ENCODE assay signal across 3 cellular contexts in the genomic region with DNA sequence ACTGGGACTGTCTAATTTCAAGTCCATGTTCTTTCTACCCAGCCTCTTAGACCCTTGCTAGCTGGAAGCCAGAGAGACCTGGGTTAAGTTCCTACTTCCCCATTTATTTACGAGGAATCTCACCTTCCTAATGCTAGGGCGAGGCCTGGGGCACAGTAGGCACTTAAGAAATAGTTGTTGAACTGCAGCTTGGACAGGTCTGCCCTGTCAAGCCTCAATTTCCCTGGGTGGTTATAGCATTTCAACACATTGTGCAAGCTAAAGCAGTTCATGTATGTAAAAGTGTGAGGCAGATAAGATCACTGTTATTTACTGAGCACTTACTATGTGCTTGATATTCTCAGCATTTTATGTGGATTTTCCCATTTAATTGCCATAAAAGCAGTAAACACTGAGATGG.
TF ChIP-seq lines count a peak whose summit lies in the region.

No MANE protein-coding gene starts in this region.

TF ChIP-seq in SK-N-SH, 30 proteins besides CTCF, POLR2A, EP300 and RAD21:
- TF ChIP-seq GABPA (IDR thresholded peaks at IDR 0.05; ENCODE audit: low read depth), result no peak
- TF ChIP-seq, protein P1, sequence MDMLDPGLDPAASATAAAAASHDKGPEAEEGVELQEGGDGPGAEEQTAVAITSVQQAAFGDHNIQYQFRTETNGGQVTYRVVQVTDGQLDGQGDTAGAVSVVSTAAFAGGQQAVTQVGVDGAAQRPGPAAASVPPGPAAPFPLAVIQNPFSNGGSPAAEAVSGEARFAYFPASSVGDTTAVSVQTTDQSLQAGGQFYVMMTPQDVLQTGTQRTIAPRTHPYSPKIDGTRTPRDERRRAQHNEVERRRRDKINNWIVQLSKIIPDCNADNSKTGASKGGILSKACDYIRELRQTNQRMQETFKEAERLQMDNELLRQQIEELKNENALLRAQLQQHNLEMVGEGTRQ (IDR thresholded peaks at IDR 0.05; ENCODE audit: borderline replicate concordance, low read depth, low read length), result no peak
- no peak for TF ChIP-seq FOXJ3 (CRISPR knock-in tag; IDR thresholded peaks at IDR 0.05)

TF ChIP-seq in SK-N-SH treated with all-trans-retinoic acid at 6 μM for 48 hours, 23 proteins besides CTCF, POLR2A, EP300 and RAD21:
- no peak for TF ChIP-seq ZNF565 (CRISPR knock-in tag; conservative IDR thresholded peaks at IDR 0.05; ENCODE audit: low read depth)
- TF ChIP-seq, protein P2, sequence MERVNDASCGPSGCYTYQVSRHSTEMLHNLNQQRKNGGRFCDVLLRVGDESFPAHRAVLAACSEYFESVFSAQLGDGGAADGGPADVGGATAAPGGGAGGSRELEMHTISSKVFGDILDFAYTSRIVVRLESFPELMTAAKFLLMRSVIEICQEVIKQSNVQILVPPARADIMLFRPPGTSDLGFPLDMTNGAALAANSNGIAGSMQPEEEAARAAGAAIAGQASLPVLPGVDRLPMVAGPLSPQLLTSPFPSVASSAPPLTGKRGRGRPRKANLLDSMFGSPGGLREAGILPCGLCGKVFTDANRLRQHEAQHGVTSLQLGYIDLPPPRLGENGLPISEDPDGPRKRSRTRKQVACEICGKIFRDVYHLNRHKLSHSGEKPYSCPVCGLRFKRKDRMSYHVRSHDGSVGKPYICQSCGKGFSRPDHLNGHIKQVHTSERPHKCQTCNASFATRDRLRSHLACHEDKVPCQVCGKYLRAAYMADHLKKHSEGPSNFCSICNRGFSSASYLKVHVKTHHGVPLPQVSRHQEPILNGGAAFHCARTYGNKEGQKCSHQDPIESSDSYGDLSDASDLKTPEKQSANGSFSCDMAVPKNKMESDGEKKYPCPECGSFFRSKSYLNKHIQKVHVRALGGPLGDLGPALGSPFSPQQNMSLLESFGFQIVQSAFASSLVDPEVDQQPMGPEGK (CRISPR knock-in tag; IDR thresholded peaks at IDR 0.05; ENCODE audit: borderline replicate concordance), result no peak
- no peak for TF ChIP-seq ZFP30 (CRISPR knock-in tag; IDR thresholded peaks at IDR 0.05)
- no peak for TF ChIP-seq SNAI2 (CRISPR knock-in tag; IDR thresholded peaks at IDR 0.05)
- no peak for TF ChIP-seq ZC3H10 (CRISPR knock-in tag; IDR thresholded peaks at IDR 0.05)
- no peak for TF ChIP-seq PPARA (CRISPR knock-in tag; IDR thresholded peaks at IDR 0.05; ENCODE audit: borderline replicate concordance)
- TF ChIP-seq, protein P3, sequence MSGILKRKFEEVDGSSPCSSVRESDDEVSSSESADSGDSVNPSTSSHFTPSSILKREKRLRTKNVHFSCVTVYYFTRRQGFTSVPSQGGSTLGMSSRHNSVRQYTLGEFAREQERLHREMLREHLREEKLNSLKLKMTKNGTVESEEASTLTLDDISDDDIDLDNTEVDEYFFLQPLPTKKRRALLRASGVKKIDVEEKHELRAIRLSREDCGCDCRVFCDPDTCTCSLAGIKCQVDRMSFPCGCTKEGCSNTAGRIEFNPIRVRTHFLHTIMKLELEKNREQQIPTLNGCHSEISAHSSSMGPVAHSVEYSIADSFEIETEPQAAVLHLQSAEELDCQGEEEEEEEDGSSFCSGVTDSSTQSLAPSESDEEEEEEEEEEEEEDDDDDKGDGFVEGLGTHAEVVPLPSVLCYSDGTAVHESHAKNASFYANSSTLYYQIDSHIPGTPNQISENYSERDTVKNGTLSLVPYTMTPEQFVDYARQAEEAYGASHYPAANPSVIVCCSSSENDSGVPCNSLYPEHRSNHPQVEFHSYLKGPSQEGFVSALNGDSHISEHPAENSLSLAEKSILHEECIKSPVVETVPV (CRISPR knock-in tag; IDR thresholded peaks at IDR 0.05), result no peak
- TF ChIP-seq, protein P4, sequence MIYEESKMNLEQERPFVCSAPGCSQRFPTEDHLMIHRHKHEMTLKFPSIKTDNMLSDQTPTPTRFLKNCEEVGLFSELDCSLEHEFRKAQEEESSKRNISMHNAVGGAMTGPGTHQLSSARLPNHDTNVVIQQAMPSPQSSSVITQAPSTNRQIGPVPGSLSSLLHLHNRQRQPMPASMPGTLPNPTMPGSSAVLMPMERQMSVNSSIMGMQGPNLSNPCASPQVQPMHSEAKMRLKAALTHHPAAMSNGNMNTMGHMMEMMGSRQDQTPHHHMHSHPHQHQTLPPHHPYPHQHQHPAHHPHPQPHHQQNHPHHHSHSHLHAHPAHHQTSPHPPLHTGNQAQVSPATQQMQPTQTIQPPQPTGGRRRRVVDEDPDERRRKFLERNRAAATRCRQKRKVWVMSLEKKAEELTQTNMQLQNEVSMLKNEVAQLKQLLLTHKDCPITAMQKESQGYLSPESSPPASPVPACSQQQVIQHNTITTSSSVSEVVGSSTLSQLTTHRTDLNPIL (CRISPR knock-in tag; IDR thresholded peaks at IDR 0.05; ENCODE audit: low read depth), result no peak
- no peak for TF ChIP-seq BACH2 (CRISPR knock-in tag; IDR thresholded peaks at IDR 0.05; ENCODE audit: borderline replicate concordance)
- TF ChIP-seq TOX (CRISPR knock-in tag; IDR thresholded peaks at IDR 0.05; ENCODE audit: borderline replicate concordance), result no peak
- TF ChIP-seq GLIS3 (CRISPR knock-in tag; IDR thresholded peaks at IDR 0.05), result no peak
- no peak for TF ChIP-seq ZFP3 (CRISPR knock-in tag; IDR thresholded peaks at IDR 0.05)
- TF ChIP-seq TCF4 (CRISPR knock-in tag; IDR thresholded peaks at IDR 0.05; ENCODE audit: borderline replicate concordance), result no peak
- TF ChIP-seq ESRRG (CRISPR knock-in tag; IDR thresholded peaks at IDR 0.05), result no peak
- TF ChIP-seq CSDC2 (CRISPR knock-in tag; IDR thresholded peaks at IDR 0.05), result no peak
- TF ChIP-seq RARB (CRISPR knock-in tag; IDR thresholded peaks at IDR 0.05), result no peak
- TF ChIP-seq, protein P5, sequence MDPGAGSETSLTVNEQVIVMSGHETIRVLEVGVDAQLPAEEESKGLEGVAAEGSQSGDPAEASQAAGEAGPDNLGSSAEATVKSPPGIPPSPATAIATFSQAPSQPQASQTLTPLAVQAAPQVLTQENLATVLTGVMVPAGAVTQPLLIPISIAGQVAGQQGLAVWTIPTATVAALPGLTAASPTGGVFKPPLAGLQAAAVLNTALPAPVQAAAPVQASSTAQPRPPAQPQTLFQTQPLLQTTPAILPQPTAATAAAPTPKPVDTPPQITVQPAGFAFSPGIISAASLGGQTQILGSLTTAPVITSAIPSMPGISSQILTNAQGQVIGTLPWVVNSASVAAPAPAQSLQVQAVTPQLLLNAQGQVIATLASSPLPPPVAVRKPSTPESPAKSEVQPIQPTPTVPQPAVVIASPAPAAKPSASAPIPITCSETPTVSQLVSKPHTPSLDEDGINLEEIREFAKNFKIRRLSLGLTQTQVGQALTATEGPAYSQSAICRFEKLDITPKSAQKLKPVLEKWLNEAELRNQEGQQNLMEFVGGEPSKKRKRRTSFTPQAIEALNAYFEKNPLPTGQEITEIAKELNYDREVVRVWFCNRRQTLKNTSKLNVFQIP (CRISPR knock-in tag; IDR thresholded peaks at IDR 0.05; ENCODE audit: borderline replicate concordance, low read depth), result no peak
- TF ChIP-seq ARNTL (CRISPR knock-in tag; IDR thresholded peaks at IDR 0.05; ENCODE audit: borderline replicate concordance, low read depth), result no peak
- no peak for TF ChIP-seq ZNF8 (CRISPR knock-in tag; IDR thresholded peaks at IDR 0.05)

TF ChIP-seq in WTC11, 78 proteins besides CTCF, POLR2A, EP300 and RAD21:
- TF ChIP-seq ZNF138 (CRISPR knock-in tag; conservative IDR thresholded peaks at IDR 0.05) (no peak), TEAD1 (CRISPR knock-in tag; IDR thresholded peaks at IDR 0.05) (no peak), ZBTB21 (CRISPR knock-in tag; IDR thresholded peaks at IDR 0.05; ENCODE audit: borderline replicate concordance) (no peak), GRHL2 (CRISPR knock-in tag; IDR thresholded peaks at IDR 0.05; ENCODE audit: insufficient replicate concordance, severe bottlenecking) (no peak), MYBL2 (CRISPR knock-in tag; IDR thresholded peaks at IDR 0.05) (no peak), NR3C1 (CRISPR knock-in tag; conservative IDR thresholded peaks at IDR 0.05; ENCODE audit: low read depth) (no peak), EMX1 (CRISPR knock-in tag; IDR thresholded peaks at IDR 0.05) (no peak), TCF7 (CRISPR knock-in tag; IDR thresholded peaks at IDR 0.05; ENCODE audit: low read depth) (no peak)
- TF ChIP-seq, protein P6, sequence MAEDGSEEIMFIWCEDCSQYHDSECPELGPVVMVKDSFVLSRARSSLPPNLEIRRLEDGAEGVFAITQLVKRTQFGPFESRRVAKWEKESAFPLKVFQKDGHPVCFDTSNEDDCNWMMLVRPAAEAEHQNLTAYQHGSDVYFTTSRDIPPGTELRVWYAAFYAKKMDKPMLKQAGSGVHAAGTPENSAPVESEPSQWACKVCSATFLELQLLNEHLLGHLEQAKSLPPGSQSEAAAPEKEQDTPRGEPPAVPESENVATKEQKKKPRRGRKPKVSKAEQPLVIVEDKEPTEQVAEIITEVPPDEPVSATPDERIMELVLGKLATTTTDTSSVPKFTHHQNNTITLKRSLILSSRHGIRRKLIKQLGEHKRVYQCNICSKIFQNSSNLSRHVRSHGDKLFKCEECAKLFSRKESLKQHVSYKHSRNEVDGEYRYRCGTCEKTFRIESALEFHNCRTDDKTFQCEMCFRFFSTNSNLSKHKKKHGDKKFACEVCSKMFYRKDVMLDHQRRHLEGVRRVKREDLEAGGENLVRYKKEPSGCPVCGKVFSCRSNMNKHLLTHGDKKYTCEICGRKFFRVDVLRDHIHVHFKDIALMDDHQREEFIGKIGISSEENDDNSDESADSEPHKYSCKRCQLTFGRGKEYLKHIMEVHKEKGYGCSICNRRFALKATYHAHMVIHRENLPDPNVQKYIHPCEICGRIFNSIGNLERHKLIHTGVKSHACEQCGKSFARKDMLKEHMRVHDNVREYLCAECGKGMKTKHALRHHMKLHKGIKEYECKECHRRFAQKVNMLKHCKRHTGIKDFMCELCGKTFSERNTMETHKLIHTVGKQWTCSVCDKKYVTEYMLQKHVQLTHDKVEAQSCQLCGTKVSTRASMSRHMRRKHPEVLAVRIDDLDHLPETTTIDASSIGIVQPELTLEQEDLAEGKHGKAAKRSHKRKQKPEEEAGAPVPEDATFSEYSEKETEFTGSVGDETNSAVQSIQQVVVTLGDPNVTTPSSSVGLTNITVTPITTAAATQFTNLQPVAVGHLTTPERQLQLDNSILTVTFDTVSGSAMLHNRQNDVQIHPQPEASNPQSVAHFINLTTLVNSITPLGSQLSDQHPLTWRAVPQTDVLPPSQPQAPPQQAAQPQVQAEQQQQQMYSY (CRISPR knock-in tag; IDR thresholded peaks at IDR 0.05), result no peak
- TF ChIP-seq, protein P7, sequence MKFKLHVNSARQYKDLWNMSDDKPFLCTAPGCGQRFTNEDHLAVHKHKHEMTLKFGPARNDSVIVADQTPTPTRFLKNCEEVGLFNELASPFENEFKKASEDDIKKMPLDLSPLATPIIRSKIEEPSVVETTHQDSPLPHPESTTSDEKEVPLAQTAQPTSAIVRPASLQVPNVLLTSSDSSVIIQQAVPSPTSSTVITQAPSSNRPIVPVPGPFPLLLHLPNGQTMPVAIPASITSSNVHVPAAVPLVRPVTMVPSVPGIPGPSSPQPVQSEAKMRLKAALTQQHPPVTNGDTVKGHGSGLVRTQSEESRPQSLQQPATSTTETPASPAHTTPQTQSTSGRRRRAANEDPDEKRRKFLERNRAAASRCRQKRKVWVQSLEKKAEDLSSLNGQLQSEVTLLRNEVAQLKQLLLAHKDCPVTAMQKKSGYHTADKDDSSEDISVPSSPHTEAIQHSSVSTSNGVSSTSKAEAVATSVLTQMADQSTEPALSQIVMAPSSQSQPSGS (CRISPR knock-in tag; IDR thresholded peaks at IDR 0.05; ENCODE audit: borderline replicate concordance, low read depth), result no peak
- TF ChIP-seq, protein P8, sequence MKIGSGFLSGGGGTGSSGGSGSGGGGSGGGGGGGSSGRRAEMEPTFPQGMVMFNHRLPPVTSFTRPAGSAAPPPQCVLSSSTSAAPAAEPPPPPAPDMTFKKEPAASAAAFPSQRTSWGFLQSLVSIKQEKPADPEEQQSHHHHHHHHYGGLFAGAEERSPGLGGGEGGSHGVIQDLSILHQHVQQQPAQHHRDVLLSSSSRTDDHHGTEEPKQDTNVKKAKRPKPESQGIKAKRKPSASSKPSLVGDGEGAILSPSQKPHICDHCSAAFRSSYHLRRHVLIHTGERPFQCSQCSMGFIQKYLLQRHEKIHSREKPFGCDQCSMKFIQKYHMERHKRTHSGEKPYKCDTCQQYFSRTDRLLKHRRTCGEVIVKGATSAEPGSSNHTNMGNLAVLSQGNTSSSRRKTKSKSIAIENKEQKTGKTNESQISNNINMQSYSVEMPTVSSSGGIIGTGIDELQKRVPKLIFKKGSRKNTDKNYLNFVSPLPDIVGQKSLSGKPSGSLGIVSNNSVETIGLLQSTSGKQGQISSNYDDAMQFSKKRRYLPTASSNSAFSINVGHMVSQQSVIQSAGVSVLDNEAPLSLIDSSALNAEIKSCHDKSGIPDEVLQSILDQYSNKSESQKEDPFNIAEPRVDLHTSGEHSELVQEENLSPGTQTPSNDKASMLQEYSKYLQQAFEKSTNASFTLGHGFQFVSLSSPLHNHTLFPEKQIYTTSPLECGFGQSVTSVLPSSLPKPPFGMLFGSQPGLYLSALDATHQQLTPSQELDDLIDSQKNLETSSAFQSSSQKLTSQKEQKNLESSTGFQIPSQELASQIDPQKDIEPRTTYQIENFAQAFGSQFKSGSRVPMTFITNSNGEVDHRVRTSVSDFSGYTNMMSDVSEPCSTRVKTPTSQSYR (CRISPR knock-in tag; IDR thresholded peaks at IDR 0.05), result no peak
